Comparison of ENCODE assay signal across 8 cellular contexts in genomic region chr1:99850458-99850974, GRCh38. TPM values are rescaled to one million over a fixed set of nuclear protein-coding genes. Genes with fewer than 3 reads are reported as not detected.
DNase-seq lines count a peak whose midpoint lies in the region; ATAC-seq and TF ChIP-seq lines count a peak whose summit lies in the region.

No MANE protein-coding gene starts in this region.

- in situ Hi-C loops in GM13976 (cut with MboI; ENCODE audit: low sequenced_read_pairs, unreplicated experiment) (no loop called here), KBM-7 (cut with MboI; ENCODE audit: low pct_unique_long_range_greater_than_20kb, low sequenced_read_pairs) (no loop called here)

- peak overlapping the region; percentile 78 for H3K9ac ChIP-seq in SK-N-MC (ENCODE audit: insufficient read length)

- ATAC-seq in HG02610 (IDR thresholded peaks at IDR 0.05; ENCODE audit: unreplicated experiment) (peak; percentile 15), HG03521 (IDR thresholded peaks at IDR 0.05; ENCODE audit: unreplicated experiment) (no peak)

- peak overlapping the region; percentile 92 for H3K4me2 ChIP-seq in osteoblast (ENCODE audit: insufficient read depth, low read length)

- peak overlapping the region; percentile 79 for H3K4me3 ChIP-seq in SK-N-MC
- H3K4me3 ChIP-seq in fibroblast of mammary gland (ENCODE audit: control insufficient read depth, low read depth, low read length), result peak overlapping the region; percentile 90
- H3K4me3 ChIP-seq in osteoblast (ENCODE audit: insufficient read depth, low read length), result peak overlapping the region; percentile 91

- H3K36me3 ChIP-seq in SK-N-MC (ENCODE audit: insufficient read depth, low read length) (peaks cover 5% of the 10 kb centered on the region), osteoblast (ENCODE audit: insufficient read depth, low read length) (peaks cover 4% of the 10 kb centered on the region)

- no peak for TF ChIP-seq CTCF in GM13976 (IDR thresholded peaks at IDR 0.05; ENCODE audit: borderline replicate concordance, control extremely low read depth, extremely low read depth, insufficient read depth, missing control alignments)
- no peak for TF ChIP-seq CTCF in fibroblast of mammary gland (conservative IDR thresholded peaks at IDR 0.05; ENCODE audit: control insufficient read depth, insufficient read depth, low read depth, low read length)
- no peak for TF ChIP-seq CTCF in osteoblast (IDR thresholded peaks at IDR 0.05; ENCODE audit: extremely low read depth, low read depth, low read length)

- H2AFZ ChIP-seq in osteoblast (ENCODE audit: low read length), result peak overlapping the region; percentile 99

- no peaks in the 10 kb centered on the region for H3K79me2 ChIP-seq in osteoblast (ENCODE audit: insufficient read depth, low read length)

- DNase-seq in GM13976 (ENCODE audit: low spot score), result peak; percentile 24
- no peak for DNase-seq in SK-N-MC (ENCODE audit: low read depth, low spot score)
- DNase-seq in fibroblast of mammary gland (ENCODE audit: low read depth), result no peak
- peak; percentile 87 for DNase-seq in osteoblast (ENCODE audit: insufficient read length, low spot score, missing footprints)
- DNase-seq in stimulated activated CD4-positive, alpha-beta T cell treated with anti-CD3 and anti-CD28 coated beads, Interleukin-4, amount 100 ng/mL, for 1 hour, result no peak
- DNase-seq in KBM-7, result no peak

- no peaks in the 10 kb centered on the region for H3K27me3 ChIP-seq in osteoblast (ENCODE audit: insufficient read depth, low read length)

- H3K9me3 ChIP-seq in SK-N-MC (ENCODE audit: low read depth, low read length) (no peaks in the 10 kb centered on the region), osteoblast (ENCODE audit: low read depth, low read length) (no peaks in the 10 kb centered on the region)

- no peaks in the 10 kb centered on the region for H4K20me1 ChIP-seq in osteoblast (ENCODE audit: insufficient read depth, low read length)

- H3K4me1 ChIP-seq in osteoblast (ENCODE audit: insufficient read depth, low read length), result peaks cover 8% of the 10 kb centered on the region

- peak overlapping the region; percentile 37; the same call in 1 of the 2 replicates for H3K27ac ChIP-seq in SK-N-MC
- H3K27ac ChIP-seq in osteoblast (ENCODE audit: low read depth, low read length), result peak overlapping the region; percentile 67

RNA-seq across cellular contexts. Expression of gene AGL, which starts 0.4 kb away (rescaled TPM):
- total RNA-seq in osteoblast, result 17.7 and 18.9 TPM in 2 replicates

Comparison
In these comparisons a context has a peak if more than half of its experiments do, and no peak if none do; other contexts are left out.
1. DNase-seq: peak in GM13976 (single experiment) and osteoblast (single experiment); none in SK-N-MC (single experiment), fibroblast of mammary gland (single experiment), stimulated activated CD4-positive, alpha-beta T cell treated with anti-CD3 and anti-CD28 coated beads, Interleukin-4, amount 100 ng/mL, for 1 hour (single experiment) and KBM-7 (single experiment).
2. Peak in every context shown above with its lines, with median percentiles within 50 percentile points of each other: H3K4me3 ChIP-seq.